ENCODE assay signal across 9 cellular contexts in the genomic region with DNA sequence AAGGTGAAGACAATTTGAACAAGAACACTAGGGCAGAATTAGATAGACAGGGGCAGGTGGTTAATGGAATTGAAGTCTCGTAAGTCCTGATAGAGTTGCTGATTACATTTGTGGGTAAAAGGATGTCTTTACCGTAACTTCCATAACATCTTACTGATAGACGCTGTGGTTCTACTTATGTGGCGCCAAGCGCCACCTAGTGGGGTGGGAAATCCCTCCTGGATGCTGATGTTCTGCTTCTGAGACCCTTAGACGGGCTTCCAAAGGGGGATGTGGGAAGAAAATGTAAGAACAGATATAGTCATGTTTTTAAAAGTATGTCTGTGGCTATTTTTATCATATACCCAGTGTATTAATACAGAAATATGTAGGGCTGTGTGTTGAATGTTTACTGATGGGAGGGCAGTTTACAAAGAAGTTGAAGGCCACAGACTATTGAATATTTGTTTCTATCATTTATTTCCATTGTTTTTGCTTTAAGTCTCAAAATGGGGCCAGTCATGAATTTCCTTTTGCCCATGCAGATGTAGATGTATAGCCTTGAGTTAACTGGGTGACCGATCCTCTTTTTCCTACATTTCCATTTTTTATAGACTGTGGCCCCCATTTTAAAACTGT. TPM values are rescaled to one million over a fixed set of nuclear protein-coding genes. Genes with fewer than 3 reads are reported as not detected.
DNase-seq lines count a peak whose midpoint lies in the region; ATAC-seq and TF ChIP-seq lines count a peak whose summit lies in the region.
"Had no signal": no experiment of that assay in that cellular context is flagged by ENCODE, and none has a peak within 500 bp of the region (broad histone marks: within the 10 kb centered on the region; RNA-seq: fewer than 3 reads in every experiment).

No MANE protein-coding gene starts in this region.

- H4K20me1 ChIP-seq in hepatocyte (ENCODE audit: insufficient read depth, poor library complexity, severe bottlenecking), result no peaks in the 10 kb centered on the region

- H3K9me3 ChIP-seq in Peyer's patch (no peaks in the 10 kb centered on the region), hepatocyte (ENCODE audit: low read depth) (no peaks in the 10 kb centered on the region)

- no peaks in the 10 kb centered on the region for H3K9me2 ChIP-seq in hepatocyte (replicated peaks; ENCODE audit: insufficient read depth)

- no peak overlapping the region for H2AFZ ChIP-seq in hepatocyte

- peaks cover 0 to 17% of the 10 kb centered on the region in 2 donors for H3K27me3 Mint-ChIP-seq in natural killer cell (ENCODE audit: low read depth in 2 of 2)
- H3K27me3 Mint-ChIP-seq in natural killer cell treated with Interleukin-12 subunit alpha and Interleukin-12 subunit beta and Interleukin-15 and Interleukin-18, amount 100 ng/mL, for 72 hours, result peaks cover 0 to 17% of the 10 kb centered on the region in 2 donors
- H3K27me3 Mint-ChIP-seq: dendritic cell treated with granulocyte-macrophage colony-stimulating factor and Interleukin-4, amounts not matched to agents 40 ng/mL and 50 ng/mL, for 4 days had no signal

- H3K9me3 Mint-ChIP-seq in natural killer cell, result no peaks in the 10 kb centered on the region
- no peaks in the 10 kb centered on the region for H3K9me3 Mint-ChIP-seq in natural killer cell treated with Interleukin-12 subunit alpha and Interleukin-12 subunit beta and Interleukin-15 and Interleukin-18, amount 100 ng/mL, for 72 hours
- H3K9me3 Mint-ChIP-seq in activated naive CD4-positive, alpha-beta T cell treated with anti-CD3 and anti-CD28 coated beads, Interleukin-2, amount 50 U/mL, for 72 hours, result no peaks in the 10 kb centered on the region
- H3K9me3 Mint-ChIP-seq: dendritic cell treated with granulocyte-macrophage colony-stimulating factor and Interleukin-4, amounts not matched to agents 40 ng/mL and 50 ng/mL, for 4 days had no signal

- no peaks in the 10 kb centered on the region for H3K27me3 ChIP-seq in Peyer's patch
- H3K27me3 ChIP-seq in hepatocyte, result no peaks in the 10 kb centered on the region

- DNase-seq in natural killer cell (peak; percentile 19), Peyer's patch (peak; percentile 50 to 80 (median 65)), hepatocyte (ENCODE audit: low spot score) (peak; percentile 66), T1000 (lab: John Stamatoyannopoulos, UW) (no peak)
- DNase-seq in natural killer cell treated with Interleukin-12 subunit alpha and Interleukin-12 subunit beta and Interleukin-15 and Interleukin-18, amount 100 ng/mL, for 72 hours (ENCODE audit: low spot score), result no peak
- peak in 1 of 2 donors; percentile 39 for DNase-seq in activated naive CD4-positive, alpha-beta T cell treated with anti-CD3 and anti-CD28 coated beads, Interleukin-2, amount 50 U/mL, for 72 hours (ENCODE audit: low spot score in 2 of 2)
- peak; percentile 32 to 34 for DNase-seq in stimulated activated CD4-positive, alpha-beta T cell treated with anti-CD3 and anti-CD28 coated beads, Interleukin-4, amount 100 ng/mL, for 4 hours

- H3K4me3 Mint-ChIP-seq in natural killer cell, result no peak overlapping the region
- H3K4me3 Mint-ChIP-seq in natural killer cell treated with Interleukin-12 subunit alpha and Interleukin-12 subunit beta and Interleukin-15 and Interleukin-18, amount 100 ng/mL, for 72 hours, result no peak overlapping the region
- H3K4me3 Mint-ChIP-seq: dendritic cell treated with granulocyte-macrophage colony-stimulating factor and Interleukin-4, amounts not matched to agents 40 ng/mL and 50 ng/mL, for 4 days had no signal

- H3K36me3 Mint-ChIP-seq in natural killer cell, result no peaks in the 10 kb centered on the region
- no peaks in the 10 kb centered on the region for H3K36me3 Mint-ChIP-seq in natural killer cell treated with Interleukin-12 subunit alpha and Interleukin-12 subunit beta and Interleukin-15 and Interleukin-18, amount 100 ng/mL, for 72 hours
- no peaks in the 10 kb centered on the region for H3K36me3 Mint-ChIP-seq in activated naive CD4-positive, alpha-beta T cell treated with anti-CD3 and anti-CD28 coated beads, Interleukin-2, amount 50 U/mL, for 72 hours

- H3K4me3 ChIP-seq in Peyer's patch (no peak overlapping the region), hepatocyte (no peak overlapping the region)

- intact Hi-C loops in natural killer cell (cut with micrococcal nuclease), result loop anchor here (1.0 kb wide), 1 partner anchor 80 kb away; no protein-coding TSS in a partner anchor

- WGBS in hepatocyte (ENCODE audit: low lambda C conversion rate, missing lambda C conversion rate), result 35% methylated on average over 7 of the region's 7 CpGs

- ATAC-seq in natural killer cell, result peak in 2 of 3 donors; percentile 62 to 71
- ATAC-seq in natural killer cell treated with Interleukin-12 subunit alpha and Interleukin-12 subunit beta and Interleukin-15 and Interleukin-18, amount 100 ng/mL, for 72 hours, result no peak
- peak; percentile 40 for ATAC-seq in activated naive CD4-positive, alpha-beta T cell treated with anti-CD3 and anti-CD28 coated beads, Interleukin-2, amount 50 U/mL, for 72 hours
- no peak for ATAC-seq in HG03442 (IDR thresholded peaks at IDR 0.05; ENCODE audit: unreplicated experiment)

- peaks cover 26 to 29% of the 10 kb centered on the region in 2 donors for H3K4me1 Mint-ChIP-seq in natural killer cell
- H3K4me1 Mint-ChIP-seq in natural killer cell treated with Interleukin-12 subunit alpha and Interleukin-12 subunit beta and Interleukin-15 and Interleukin-18, amount 100 ng/mL, for 72 hours (ENCODE audit: low read depth in 2 of 2), result peaks cover 6 to 22% of the 10 kb centered on the region in 2 donors

- no peak for TF ChIP-seq POLR2A in Peyer's patch (IDR thresholded peaks at IDR 0.05)

- TF ChIP-seq CTCF in natural killer cell (IDR thresholded peaks at IDR 0.05) (peak; percentile 67), Peyer's patch (IDR thresholded peaks at IDR 0.05) (peak in 5 of 6 experiments; percentile 17 to 50 (median 49)), hepatocyte (IDR thresholded peaks at IDR 0.05; ENCODE audit: poor library complexity) (peak; percentile 63)

- H3K4me1 ChIP-seq in Peyer's patch (no peaks in the 10 kb centered on the region), hepatocyte (ENCODE audit: insufficient read depth) (no peaks in the 10 kb centered on the region)

- H3K27ac ChIP-seq in Peyer's patch (no peak overlapping the region), hepatocyte (no peak overlapping the region)

- H3K27ac Mint-ChIP-seq in natural killer cell, result no peak overlapping the region
- no peak overlapping the region for H3K27ac Mint-ChIP-seq in natural killer cell treated with Interleukin-12 subunit alpha and Interleukin-12 subunit beta and Interleukin-15 and Interleukin-18, amount 100 ng/mL, for 72 hours
- no peak overlapping the region for H3K27ac Mint-ChIP-seq in activated naive CD4-positive, alpha-beta T cell treated with anti-CD3 and anti-CD28 coated beads, Interleukin-2, amount 50 U/mL, for 72 hours
- H3K27ac Mint-ChIP-seq: dendritic cell treated with granulocyte-macrophage colony-stimulating factor and Interleukin-4, amounts not matched to agents 40 ng/mL and 50 ng/mL, for 4 days had no signal

- H3K4me2 ChIP-seq in hepatocyte, result no peak overlapping the region

- H3K36me3 ChIP-seq in Peyer's patch, result no peaks in the 10 kb centered on the region
- no peaks in the 10 kb centered on the region for H3K36me3 ChIP-seq in hepatocyte (replicated peaks; ENCODE audit: insufficient read depth, low read depth)

- no peaks in the 10 kb centered on the region for H3K79me2 ChIP-seq in hepatocyte

RNA-seq across cellular contexts. Expression of gene TLR8, which starts 12.2 kb away (rescaled TPM):
- total RNA-seq in natural killer cell (1 to 10 TPM in 1 of 3 donors, under 1 TPM in 2; 0.95 to 1.9 (median 0.95) TPM), Peyer's patch (1 to 10 TPM in 1 of 4 donors, under 1 TPM in 1, not detected in 2; 0.28 to 1.3 TPM), hepatocyte (0.07 and 0.08 TPM in 2 replicates)
- not detected for total RNA-seq in natural killer cell treated with Interleukin-12 subunit alpha and Interleukin-12 subunit beta and Interleukin-15 and Interleukin-18, amount 100 ng/mL, for 72 hours
- total RNA-seq in activated naive CD4-positive, alpha-beta T cell treated with anti-CD3 and anti-CD28 coated beads, Interleukin-2, amount 50 U/mL, for 72 hours, result not detected
- polyA plus RNA-seq in hepatocyte, result not detected in 2 replicates

RNA-seq across cellular contexts. Expression of gene TLR7, which starts 27.3 kb away (rescaled TPM):
- total RNA-seq in natural killer cell, result under 1 TPM; 0.14 to 0.73 (median 0.55) TPM
- under 1 TPM in 1 of 2 donors, not detected in 1; 0.31 TPM for total RNA-seq in natural killer cell treated with Interleukin-12 subunit alpha and Interleukin-12 subunit beta and Interleukin-15 and Interleukin-18, amount 100 ng/mL, for 72 hours
- total RNA-seq in Peyer's patch, result 1 to 10 TPM in 1 of 4 donors, under 1 TPM in 2, not detected in 1; 0.27 to 5.0 (median 0.38) TPM
- under 1 TPM in 1 of 2 donors, not detected in 1; 0.04 TPM for total RNA-seq in activated naive CD4-positive, alpha-beta T cell treated with anti-CD3 and anti-CD28 coated beads, Interleukin-2, amount 50 U/mL, for 72 hours
- total RNA-seq in hepatocyte, result 0.52 and 0.60 TPM in 2 replicates
- polyA plus RNA-seq in hepatocyte, result 0.78 TPM in 1 of 2 replicates, not detected in the other

Comparison
In these comparisons a context has a peak if more than half of its experiments do, and no peak if none do; other contexts are left out.
1. ATAC-seq: peak in natural killer cell (2 of 3) and activated naive CD4-positive, alpha-beta T cell treated with anti-CD3 and anti-CD28 coated beads, Interleukin-2, amount 50 U/mL, for 72 hours (2 of 2); none in natural killer cell treated with Interleukin-12 subunit alpha and Interleukin-12 subunit beta and Interleukin-15 and Interleukin-18, amount 100 ng/mL, for 72 hours (0 of 2) and HG03442 (single experiment).
2. DNase-seq: peak in natural killer cell (single experiment), Peyer's patch (3 of 3), hepatocyte (single experiment) and stimulated activated CD4-positive, alpha-beta T cell treated with anti-CD3 and anti-CD28 coated beads, Interleukin-4, amount 100 ng/mL, for 4 hours (2 of 2); none in natural killer cell treated with Interleukin-12 subunit alpha and Interleukin-12 subunit beta and Interleukin-15 and Interleukin-18, amount 100 ng/mL, for 72 hours (single experiment) and T1000 (single experiment).
3. Peak in every context shown above with its lines, with median percentiles within 50 percentile points of each other: CTCF ChIP-seq.